ENCODE assay signal across 1 cellular context in the genomic region with DNA sequence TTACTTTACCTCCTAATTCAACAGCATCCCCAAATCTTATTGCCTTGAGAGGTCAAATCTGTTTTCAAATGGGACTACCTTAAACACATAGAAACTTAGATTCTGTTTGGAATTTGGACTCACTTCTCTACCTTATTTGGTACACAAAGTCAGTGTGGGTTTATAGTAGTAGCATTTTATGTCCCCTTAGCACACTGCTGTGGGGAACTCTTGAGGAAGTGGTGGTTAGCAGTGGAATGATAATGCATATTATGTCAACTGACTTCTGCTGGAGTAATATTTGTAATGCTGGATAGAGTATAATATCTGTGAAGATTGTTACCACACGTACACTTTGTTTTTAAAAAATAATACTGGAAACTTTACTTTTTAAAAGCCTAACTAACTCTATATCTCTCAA.
TF ChIP-seq lines count a peak whose summit lies in the region.

No MANE protein-coding gene starts in this region.

TF ChIP-seq in GM12878, 131 proteins besides CTCF, POLR2A, EP300 and RAD21 (continued from another document):
- TF ChIP-seq, protein P1, sequence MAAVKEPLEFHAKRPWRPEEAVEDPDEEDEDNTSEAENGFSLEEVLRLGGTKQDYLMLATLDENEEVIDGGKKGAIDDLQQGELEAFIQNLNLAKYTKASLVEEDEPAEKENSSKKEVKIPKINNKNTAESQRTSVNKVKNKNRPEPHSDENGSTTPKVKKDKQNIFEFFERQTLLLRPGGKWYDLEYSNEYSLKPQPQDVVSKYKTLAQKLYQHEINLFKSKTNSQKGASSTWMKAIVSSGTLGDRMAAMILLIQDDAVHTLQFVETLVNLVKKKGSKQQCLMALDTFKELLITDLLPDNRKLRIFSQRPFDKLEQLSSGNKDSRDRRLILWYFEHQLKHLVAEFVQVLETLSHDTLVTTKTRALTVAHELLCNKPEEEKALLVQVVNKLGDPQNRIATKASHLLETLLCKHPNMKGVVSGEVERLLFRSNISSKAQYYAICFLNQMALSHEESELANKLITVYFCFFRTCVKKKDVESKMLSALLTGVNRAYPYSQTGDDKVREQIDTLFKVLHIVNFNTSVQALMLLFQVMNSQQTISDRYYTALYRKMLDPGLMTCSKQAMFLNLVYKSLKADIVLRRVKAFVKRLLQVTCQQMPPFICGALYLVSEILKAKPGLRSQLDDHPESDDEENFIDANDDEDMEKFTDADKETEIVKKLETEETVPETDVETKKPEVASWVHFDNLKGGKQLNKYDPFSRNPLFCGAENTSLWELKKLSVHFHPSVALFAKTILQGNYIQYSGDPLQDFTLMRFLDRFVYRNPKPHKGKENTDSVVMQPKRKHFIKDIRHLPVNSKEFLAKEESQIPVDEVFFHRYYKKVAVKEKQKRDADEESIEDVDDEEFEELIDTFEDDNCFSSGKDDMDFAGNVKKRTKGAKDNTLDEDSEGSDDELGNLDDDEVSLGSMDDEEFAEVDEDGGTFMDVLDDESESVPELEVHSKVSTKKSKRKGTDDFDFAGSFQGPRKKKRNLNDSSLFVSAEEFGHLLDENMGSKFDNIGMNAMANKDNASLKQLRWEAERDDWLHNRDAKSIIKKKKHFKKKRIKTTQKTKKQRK (IDR thresholded peaks at IDR 0.05; ENCODE audit: low read depth, low read length), result no peak
- TF ChIP-seq MYB (IDR thresholded peaks at IDR 0.05; ENCODE audit: borderline replicate concordance, low read depth, low read length), result no peak
- TF ChIP-seq MXI1 (IDR thresholded peaks at IDR 0.05; ENCODE audit: low read depth, low read length), result no peak
